In the genomic region with DNA sequence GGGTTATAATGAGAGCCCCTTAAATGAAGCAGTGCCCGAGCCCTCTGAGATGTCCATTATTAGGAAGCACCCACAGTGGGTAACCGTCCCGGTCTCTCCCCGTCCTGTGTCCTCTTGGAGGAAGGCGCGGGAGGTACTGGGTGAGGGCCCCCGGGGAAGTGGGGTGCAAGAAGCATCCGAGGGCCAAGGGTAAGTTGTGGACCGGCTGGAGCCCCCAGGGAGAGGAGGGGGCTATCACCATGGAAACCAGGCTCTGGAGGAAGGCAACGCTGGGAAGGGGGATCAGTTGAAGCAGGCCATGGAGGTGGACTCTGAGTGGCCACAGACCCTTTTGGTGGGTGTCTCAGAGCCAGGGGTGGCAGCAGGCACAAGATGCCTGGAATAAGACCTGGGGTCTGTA, we compare ENCODE assay signal across 29 cellular contexts.
"Had no signal": no experiment of that assay in that cellular context is flagged by ENCODE, and none has a peak within 500 bp of the region (broad histone marks: within the 10 kb centered on the region; RNA-seq: fewer than 3 reads in every experiment).

No MANE protein-coding gene starts in this region.

- H2AFZ ChIP-seq: neural progenitor cell had no signal

- H3K27me3 ChIP-seq: neural progenitor cell, pancreas, right lobe of liver, testis, transverse colon, upper lobe of right lung, uterus had no signal

- H3K36me3 ChIP-seq: neural progenitor cell, pancreas, right lobe of liver, suprapubic skin, tibial artery, transverse colon, upper lobe of right lung, uterus had no signal

- H3K4me1 ChIP-seq: pancreas, psoas muscle, right lobe of liver, suprapubic skin, testis, tibial artery, transverse colon, upper lobe of right lung, uterus had no signal

- H3K4me1 Mint-ChIP-seq: naive thymus-derived CD4-positive, alpha-beta T cell; natural killer cell; stimulated activated memory B cell treated with anti-CD40 and anti-IgM and Interleukin-4, amounts not matched to agents 10 μg/mL and 1 μg/mL and 100 μg/mL, for 72 hours; stimulated activated naive CD8-positive, alpha-beta T cell treated with anti-CD3 and anti-CD28 coated beads, Interleukin-15, amount 100 ng/mL, for 72 hours had no signal

- H3K36me3 Mint-ChIP-seq: naive thymus-derived CD4-positive, alpha-beta T cell; natural killer cell; neural progenitor cell; stimulated activated memory B cell treated with anti-CD40 and anti-IgM and Interleukin-4, amounts not matched to agents 10 μg/mL and 1 μg/mL and 100 μg/mL, for 72 hours; type B pancreatic cell had no signal

- H3K27me3 Mint-ChIP-seq: stimulated activated memory B cell treated with anti-CD40 and anti-IgM and Interleukin-4, amounts not matched to agents 10 μg/mL and 1 μg/mL and 100 μg/mL, for 72 hours had no signal

- H3K4me3 ChIP-seq: neural progenitor cell, pancreas, psoas muscle, right lobe of liver, skin epidermis, smooth muscle cell, suprapubic skin, testis, tibial artery, transverse colon, upper lobe of right lung, uterus had no signal

- H3K9ac ChIP-seq: neural progenitor cell had no signal

- H3K27ac ChIP-seq: neural progenitor cell, pancreas, psoas muscle, right lobe of liver, skin epidermis, suprapubic skin, testis, tibial artery, transverse colon, upper lobe of right lung, uterus had no signal

- DNase-seq: naive thymus-derived CD4-positive, alpha-beta T cell; natural killer cell; occipital lobe; pancreas; psoas muscle; right lobe of liver; stimulated activated CD4-positive, alpha-beta T cell treated with anti-CD3 and anti-CD28 coated beads, Interleukin-15, amount 100 ng/mL, for 24 hours; stimulated activated CD4-positive, alpha-beta T cell treated with anti-CD3 and anti-CD28 coated beads, Interleukin-2, amount 100 ng/mL, for 24 hours; stimulated activated CD4-positive, alpha-beta T cell treated with anti-CD3 and anti-CD28 coated beads, Interleukin-2, amount 100 ng/mL, for 48 hours; stimulated activated CD4-positive, alpha-beta T cell treated with anti-CD3 and anti-CD28 coated beads, Interleukin-4, amount 100 ng/mL, for 4 hours; stimulated activated CD8-positive, alpha-beta memory T cell treated with anti-CD3 and anti-CD28 coated beads, Interleukin-4, amount 100 ng/mL, for 48 hours; stimulated activated naive CD4-positive, alpha-beta T cell; stimulated activated naive CD8-positive, alpha-beta T cell treated with anti-CD3 and anti-CD28 coated beads, Interleukin-15, amount 100 ng/mL, for 72 hours; stimulated activated naive CD8-positive, alpha-beta T cell treated with anti-CD3 and anti-CD28 coated beads, Interleukin-15, Interleukin-2, amounts not matched to agents 100 U/mL and 50 U/mL, for 24 hours; substantia nigra; testis; tibial artery; transverse colon; upper lobe of right lung; uterus had no signal

- H3K27ac Mint-ChIP-seq: naive thymus-derived CD4-positive, alpha-beta T cell; natural killer cell; nephron; neural progenitor cell; progenitor cell of endocrine pancreas; stimulated activated memory B cell treated with anti-CD40 and anti-IgM and Interleukin-4, amounts not matched to agents 10 μg/mL and 1 μg/mL and 100 μg/mL, for 72 hours; stimulated activated naive CD8-positive, alpha-beta T cell treated with anti-CD3 and anti-CD28 coated beads, Interleukin-15, amount 100 ng/mL, for 72 hours; type B pancreatic cell had no signal

- ATAC-seq: naive thymus-derived CD4-positive, alpha-beta T cell; natural killer cell; pancreas; psoas muscle; right cardiac atrium; right lobe of liver; stimulated activated memory B cell treated with anti-CD40 and anti-IgM and Interleukin-4, amounts not matched to agents 10 μg/mL and 1 μg/mL and 100 μg/mL, for 72 hours; stimulated activated naive CD8-positive, alpha-beta T cell treated with anti-CD3 and anti-CD28 coated beads, Interleukin-15, amount 100 ng/mL, for 72 hours; stimulated activated naive CD8-positive, alpha-beta T cell treated with anti-CD3 and anti-CD28 coated beads, Interleukin-15, Interleukin-2, amounts not matched to agents 100 U/mL and 50 U/mL, for 24 hours; upper lobe of right lung had no signal

- H3K4me2 ChIP-seq: neural progenitor cell, smooth muscle cell had no signal

- H3K9me3 ChIP-seq: pancreas, psoas muscle, right lobe of liver, suprapubic skin, testis, tibial artery, transverse colon, upper lobe of right lung, uterus had no signal

- H3K4me3 Mint-ChIP-seq: naive thymus-derived CD4-positive, alpha-beta T cell; natural killer cell; nephron; neural progenitor cell; stimulated activated memory B cell treated with anti-CD40 and anti-IgM and Interleukin-4, amounts not matched to agents 10 μg/mL and 1 μg/mL and 100 μg/mL, for 72 hours; stimulated activated naive CD8-positive, alpha-beta T cell treated with anti-CD3 and anti-CD28 coated beads, Interleukin-15, amount 100 ng/mL, for 72 hours; type B pancreatic cell had no signal

- FAIRE-seq: pancreas had no signal

- H3K9me3 Mint-ChIP-seq: natural killer cell; nephron; neural progenitor cell; stimulated activated memory B cell treated with anti-CD40 and anti-IgM and Interleukin-4, amounts not matched to agents 10 μg/mL and 1 μg/mL and 100 μg/mL, for 72 hours; stimulated activated naive CD8-positive, alpha-beta T cell treated with anti-CD3 and anti-CD28 coated beads, Interleukin-15, amount 100 ng/mL, for 72 hours; type B pancreatic cell had no signal
